In genomic region chr10:102649770-102650654, GRCh38 we compare ENCODE assay signal across 10 cellular contexts. TPM values are rescaled to one million over a fixed set of nuclear protein-coding genes. Genes with fewer than 3 reads are reported as not detected.
DNase-seq lines count a peak whose midpoint lies in the region; ATAC-seq and TF ChIP-seq lines count a peak whose summit lies in the region.
"Had no signal": no experiment of that assay in that cellular context is flagged by ENCODE, and none has a peak within 500 bp of the region (broad histone marks: within the 10 kb centered on the region; RNA-seq: fewer than 3 reads in every experiment).

No MANE protein-coding gene starts in this region.

- H2BK15ac ChIP-seq in mesenchymal stem cell (ENCODE audit: low read depth, poor library complexity, severe bottlenecking), result no peak overlapping the region

- H3K36me3 Mint-ChIP-seq in activated CD8-positive, alpha-beta memory T cell treated with anti-CD3 and anti-CD28 coated beads, Interleukin-2, amount 10 ng/mL, durations not matched to agents 7 days and 5 days, result peaks cover 33% of the 10 kb centered on the region

- peak overlapping the region in 1 of 2 experiments; percentile 23 for H3K14ac ChIP-seq in mesenchymal stem cell (ENCODE audit: low read length in 2 of 2)

- H3K27me3 ChIP-seq in mammary epithelial cell (ENCODE audit: insufficient read depth, low read length) (no peaks in the 10 kb centered on the region), mesenchymal stem cell (ENCODE audit: control insufficient read depth in 1 of 2, insufficient read depth in 1 of 2, low read length in 2 of 2) (no peaks in the 10 kb centered on the region)

- H3K4me3 ChIP-seq in mammary epithelial cell (replicated peaks in 1 of 3; ENCODE audit: insufficient read depth in 1 of 3, low read depth in 2 of 3, low read length in 3 of 3), result no peak overlapping the region
- H3K4me3 ChIP-seq in mesenchymal stem cell (ENCODE audit: insufficient read depth in 1 of 2, low read depth in 1 of 2, low read length in 2 of 2), result peak overlapping the region; percentile 32 to 95

- H3K4me1 ChIP-seq in mammary epithelial cell (ENCODE audit: insufficient read depth, low read length) (peaks cover 39% of the 10 kb centered on the region), mesenchymal stem cell (ENCODE audit: control insufficient read depth, insufficient read depth, low read depth, low read length) (peaks cover 69% of the 10 kb centered on the region)

- H2BK5ac ChIP-seq in mesenchymal stem cell (ENCODE audit: low read depth, low read length, poor library complexity, severe bottlenecking), result no peak overlapping the region

- H3K36me3 ChIP-seq in mammary epithelial cell (ENCODE audit: insufficient read depth, low read length) (peaks cover 16% of the 10 kb centered on the region), mesenchymal stem cell (ENCODE audit: control insufficient read depth in 1 of 2, insufficient read depth in 2 of 2, low read depth in 1 of 2, low read length in 2 of 2) (peaks cover 53 to 79% of the 10 kb centered on the region in 2 experiments)

- peaks cover 84% of the 10 kb centered on the region for H3K79me2 ChIP-seq in mammary epithelial cell (ENCODE audit: insufficient read depth, low read length)

- no peak overlapping the region for H4K8ac ChIP-seq in mesenchymal stem cell (ENCODE audit: low read length)

- no peak overlapping the region for H3K4ac ChIP-seq in mesenchymal stem cell (ENCODE audit: low read depth in 1 of 2, low read length in 2 of 2)

- no peaks in the 10 kb centered on the region for H3K9me3 Mint-ChIP-seq in activated CD8-positive, alpha-beta memory T cell treated with anti-CD3 and anti-CD28 coated beads, Interleukin-2, amount 10 ng/mL, durations not matched to agents 7 days and 5 days (ENCODE audit: low read depth)

- H3K4me2 ChIP-seq in mammary epithelial cell (ENCODE audit: insufficient read depth, low read depth, low read length), result peak overlapping the region; percentile 97
- H3K4me2 ChIP-seq in mesenchymal stem cell (ENCODE audit: low read length, poor library complexity, severe bottlenecking), result peak overlapping the region; percentile 20

- in situ Hi-C loops in mammary epithelial cell (cut with MboI; ENCODE audit: low sequenced_read_pairs in 2 of 2), result no loop called here

- H3K4me1 Mint-ChIP-seq in activated CD8-positive, alpha-beta memory T cell treated with anti-CD3 and anti-CD28 coated beads, Interleukin-2, amount 10 ng/mL, durations not matched to agents 7 days and 5 days, result peaks cover 80% of the 10 kb centered on the region

- DNase-seq in activated CD8-positive, alpha-beta memory T cell treated with anti-CD3 and anti-CD28 coated beads, Interleukin-2, amount 10 ng/mL, durations not matched to agents 7 days and 5 days, result no peak
- DNase-seq in activated CD8-positive, alpha-beta memory T cell treated with anti-CD3 and anti-CD28 coated beads for 24 hours, result no peak
- DNase-seq in mammary epithelial cell, result no peak
- no peak for DNase-seq in mesenchymal stem cell
- no peak for DNase-seq in NCI-H510A (lab: John Stamatoyannopoulos, UW)
- DNase-seq: ACHN; stimulated activated CD4-positive, alpha-beta T cell treated with anti-CD3 and anti-CD28 coated beads, Interleukin-2, amount 100 ng/mL, for 48 hours had no signal

- no peak for ATAC-seq in activated CD8-positive, alpha-beta memory T cell treated with anti-CD3 and anti-CD28 coated beads, Interleukin-2, amount 10 ng/mL, durations not matched to agents 7 days and 5 days
- ATAC-seq in GM18498 (IDR thresholded peaks at IDR 0.05; ENCODE audit: unreplicated experiment) (no peak), HG02678 (IDR thresholded peaks at IDR 0.05; ENCODE audit: unreplicated experiment) (no peak)

- dilution Hi-C loops in mammary epithelial cell (cut with HindIII; ENCODE audit: low sequenced_read_pairs), result no loop called here

- H2BK12ac ChIP-seq in mesenchymal stem cell (ENCODE audit: low read length in 2 of 2), result no peak overlapping the region

- H3K9ac ChIP-seq in mammary epithelial cell (ENCODE audit: insufficient read depth, low read length), result no peak overlapping the region
- H3K9ac ChIP-seq in mesenchymal stem cell (ENCODE audit: low read length), result peak overlapping the region; percentile 98

- H2AFZ ChIP-seq in mammary epithelial cell (ENCODE audit: low read depth, low read length), result no peak overlapping the region
- H2AFZ ChIP-seq in mesenchymal stem cell (ENCODE audit: low read depth, low read length), result no peak overlapping the region

- H3K4me3 Mint-ChIP-seq in activated CD8-positive, alpha-beta memory T cell treated with anti-CD3 and anti-CD28 coated beads, Interleukin-2, amount 10 ng/mL, durations not matched to agents 7 days and 5 days, result peak overlapping the region; percentile 94

- peak overlapping the region in 1 of 2 experiments; percentile 3 for H3K23ac ChIP-seq in mesenchymal stem cell (ENCODE audit: low read length in 2 of 2)

- WGBS in mammary epithelial cell (ENCODE audit: low coverage, missing lambda C conversion rate), result 88% methylated on average over 10 of the region's 12 CpGs
- WGBS in mesenchymal stem cell, result 79% methylated on average over 9 of the region's 12 CpGs

- CTCF ChIA-PET in activated CD8-positive, alpha-beta memory T cell treated with anti-CD3 and anti-CD28 coated beads, Interleukin-2, amount 10 ng/mL, durations not matched to agents 7 days and 5 days (lab: Charles Lee), result interaction anchor here (0.6 to 3.4 kb wide), 10 partner anchors 9 to 74 kb away, joined by 3 to 16 read pairs (median 3); partner anchors contain the start of genes ARL3 and SFXN2
- CTCF ChIA-PET in mammary epithelial cell (lab: Charles Lee; ENCODE audit: low non-redundant PET), result no interaction called here

- intact Hi-C loops in mammary epithelial cell (cut with micrococcal nuclease), result no loop called here

- no peak overlapping the region for H2BK120ac ChIP-seq in mesenchymal stem cell (ENCODE audit: low read depth, low read length)

- no peaks in the 10 kb centered on the region for H3K27me3 Mint-ChIP-seq in activated CD8-positive, alpha-beta memory T cell treated with anti-CD3 and anti-CD28 coated beads, Interleukin-2, amount 10 ng/mL, durations not matched to agents 7 days and 5 days

- no peak overlapping the region for H4K91ac ChIP-seq in mesenchymal stem cell (ENCODE audit: low read length)

- H3K9me3 ChIP-seq in mammary epithelial cell (replicated peaks; ENCODE audit: insufficient read depth, low read length) (no peaks in the 10 kb centered on the region), mesenchymal stem cell (ENCODE audit: control insufficient read depth, low read length) (no peaks in the 10 kb centered on the region)

- TF ChIP-seq CTCF in mammary epithelial cell (conservative IDR thresholded peaks at IDR 0.05 in 1 of 2, IDR thresholded peaks at IDR 0.05 in 1 of 2; ENCODE audit: extremely low read depth in 1 of 2, insufficient read depth in 1 of 2, low read depth in 1 of 2, low read length in 2 of 2), result no peak

- no TSS peak for BruUV-seq in mammary epithelial cell (replicated peaks; lab: Mats Ljungman, UMichigan)

- H2AK5ac ChIP-seq in mesenchymal stem cell (ENCODE audit: low read length, severe bottlenecking), result peak overlapping the region; percentile 38

- H3K27ac Mint-ChIP-seq in activated CD8-positive, alpha-beta memory T cell treated with anti-CD3 and anti-CD28 coated beads, Interleukin-2, amount 10 ng/mL, durations not matched to agents 7 days and 5 days, result peak overlapping the region; percentile 98

- peak overlapping the region; percentile 31 to 35 for H3K18ac ChIP-seq in mesenchymal stem cell (ENCODE audit: low read depth in 1 of 2, low read length in 2 of 2)

- H3K79me1 ChIP-seq in mesenchymal stem cell (replicated peaks; ENCODE audit: low read length, poor library complexity, severe bottlenecking), result peaks cover 7% of the 10 kb centered on the region

- H4K20me1 ChIP-seq in mammary epithelial cell (ENCODE audit: insufficient read depth, low read length), result no peaks in the 10 kb centered on the region

- H3K27ac ChIP-seq in mammary epithelial cell (ENCODE audit: insufficient read depth, low read depth, low read length) (no peak overlapping the region), mesenchymal stem cell (ENCODE audit: low read length, poor library complexity, severe bottlenecking) (no peak overlapping the region), temporal lobe (ENCODE audit: low read depth, low read length) (peak overlapping the region; percentile 99)

RNA-seq across cellular contexts. Expression of gene TRIM8, which starts 5.7 kb away (rescaled TPM):
- 10 to 100 TPM; 58.7 to 86.9 TPM for total RNA-seq in activated CD8-positive, alpha-beta memory T cell treated with anti-CD3 and anti-CD28 coated beads, Interleukin-2, amount 10 ng/mL, durations not matched to agents 7 days and 5 days
- total RNA-seq in mammary epithelial cell (10 to 100 TPM; 36.8 to 87.0 TPM), temporal lobe (27.0 TPM)
- polyA plus RNA-seq in mammary epithelial cell, result 61.1 TPM
- polyA minus RNA-seq in mammary epithelial cell, result 82.4 TPM
- 113 TPM for polyA plus RNA-seq in mesenchymal stem cell (2013, experiment 1 of 2)
- polyA plus RNA-seq in mesenchymal stem cell (2013, experiment 2 of 2), result 115 TPM

Comparison
In these comparisons a context has a peak if more than half of its experiments do, and no peak if none do; other contexts are left out.
1. H3K4me3 ChIP-seq: peak in mesenchymal stem cell (2 of 2); none in mammary epithelial cell (0 of 3).